ENCODE assay signal across 28 cellular contexts in the genomic region with DNA sequence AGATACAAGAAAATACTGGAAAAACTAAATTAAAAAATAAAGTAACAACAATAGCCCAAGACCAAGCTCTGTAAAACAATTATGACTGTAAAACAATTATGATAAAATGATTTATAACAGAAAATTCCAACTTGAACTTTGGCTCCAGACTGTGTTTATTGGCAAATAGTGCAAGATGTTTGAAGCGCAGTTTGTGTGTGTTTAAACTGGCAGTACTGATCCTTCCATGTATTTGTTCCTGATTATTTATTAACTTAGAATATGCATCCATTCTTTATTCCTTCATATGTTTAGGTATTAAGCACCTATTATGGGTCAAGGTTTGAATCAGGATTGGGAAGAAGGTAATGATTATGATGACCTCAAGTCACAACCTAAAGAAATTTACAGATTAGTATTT. TPM values are rescaled to one million over a fixed set of nuclear protein-coding genes. Genes with fewer than 3 reads are reported as not detected.
DNase-seq lines count a peak whose midpoint lies in the region; ATAC-seq, FAIRE-seq and TF ChIP-seq lines count a peak whose summit lies in the region.
"Had no signal": no experiment of that assay in that cellular context is flagged by ENCODE, and none has a peak within 500 bp of the region (broad histone marks: within the 10 kb centered on the region; RNA-seq: fewer than 3 reads in every experiment).

No MANE protein-coding gene starts in this region.

- H3K4me3 ChIP-seq in liver (ENCODE audit: low read depth in 1 of 3, low read length in 3 of 3) = no peak overlapping the region
- H3K4me3 ChIP-seq: BLaER1, GM12878 had no signal

- H3K18ac ChIP-seq in H9 (ENCODE audit: insufficient read length, low read depth, low read length) = no peak overlapping the region

- no peaks in the 10 kb centered on the region for H3K23me2 ChIP-seq in H9 (ENCODE audit: insufficient read length, low read depth, low read length, poor library complexity, severe bottlenecking)

- no peaks in the 10 kb centered on the region for H4K20me1 ChIP-seq in H9 (ENCODE audit: control insufficient read depth, insufficient read depth, insufficient read length)
- H4K20me1 ChIP-seq: BLaER1 had no signal

- H3K4me3 Mint-ChIP-seq in H9 = no peak overlapping the region
- H3K4me3 Mint-ChIP-seq: CD14-positive monocyte; CD4-positive, alpha-beta memory T cell; CD8-positive, alpha-beta memory T cell had no signal

- no peaks in the 10 kb centered on the region for H3K79me1 ChIP-seq in H9 (ENCODE audit: insufficient read depth, low read depth, low read length, poor library complexity, severe bottlenecking)

- ATAC-seq in left lobe of liver = peak; percentile 51
- no peak for ATAC-seq in HG02759 (IDR thresholded peaks at IDR 0.05; ENCODE audit: unreplicated experiment)
- no peak for ATAC-seq in HG03159 (IDR thresholded peaks at IDR 0.05; ENCODE audit: unreplicated experiment)
- ATAC-seq: GM12878 had no signal

- H3K27me3 Mint-ChIP-seq in H9 (ENCODE audit: low read depth) = peaks cover 3% of the 10 kb centered on the region

- peak; percentile 37 for DNase-seq in DMS53 (lab: John Stamatoyannopoulos, UW)
- DNase-seq in DMS53 treated with DMSO at 0.1 percent for 48 hours (lab: John Stamatoyannopoulos, UW; ENCODE audit: unreplicated experiment) = no peak
- no peak for DNase-seq in left lobe of liver (ENCODE audit: low spot score)
- no peak for DNase-seq in H9
- DNase-seq: 8988T; ACHN; BE2C; C1 segment of cervical spinal cord; CD4-positive, alpha-beta memory T cell; CD4-positive, CD25-positive, alpha-beta regulatory T cell; CD8-positive, alpha-beta memory T cell; COR-L47; DMS 273 treated with DMSO at 0.1 percent for 48 hours; DMS153; DMS79; DND-41; EL; GDM1 had no signal

- no peak overlapping the region for H3K4ac ChIP-seq in H9 (ENCODE audit: low read depth, low read length)

- H3K27ac ChIP-seq in liver (ENCODE audit: low read depth in 1 of 2, low read length in 2 of 2) (no peak overlapping the region), H9 (ENCODE audit: insufficient read length, low read depth, low read length) (no peak overlapping the region)
- H3K27ac ChIP-seq: BLaER1 had no signal

- no peaks in the 10 kb centered on the region for H3K27me3 ChIP-seq in liver (ENCODE audit: control insufficient read depth in 4 of 4, insufficient read depth in 4 of 4, low read length in 3 of 4)
- no peaks in the 10 kb centered on the region for H3K27me3 ChIP-seq in H9 (ENCODE audit: insufficient read depth, low read length)
- H3K27me3 ChIP-seq: BE2C, BLaER1 had no signal

- TF ChIP-seq RAD21 in liver (IDR thresholded peaks at IDR 0.05) = no peak

- no peak overlapping the region for H3K4me2 ChIP-seq in H9 (ENCODE audit: insufficient read depth, insufficient read length, low read length)
- H3K4me2 ChIP-seq: BLaER1 had no signal

- H4K8ac ChIP-seq in H9 (replicated peaks; ENCODE audit: insufficient read length, low read depth, low read length) = no peak overlapping the region

- H2BK120ac ChIP-seq in H9 (ENCODE audit: low read depth, low read length, poor library complexity, severe bottlenecking) = no peak overlapping the region

- H3K9ac ChIP-seq in liver (ENCODE audit: low read depth in 1 of 2, low read length in 2 of 2) = no peak overlapping the region
- H3K9ac ChIP-seq in H9 (ENCODE audit: extremely low read depth, insufficient read length, low read length) = no peak overlapping the region
- H3K9ac ChIP-seq: BLaER1 had no signal

- no peak overlapping the region for H3K27ac Mint-ChIP-seq in H9
- H3K27ac Mint-ChIP-seq: CD14-positive monocyte; CD4-positive, alpha-beta memory T cell; CD4-positive, CD25-positive, alpha-beta regulatory T cell; CD8-positive, alpha-beta memory T cell had no signal

- H4K5ac ChIP-seq in H9 (ENCODE audit: insufficient read length, low read depth, low read length) = no peak overlapping the region

- H3K14ac ChIP-seq in H9 (ENCODE audit: insufficient read depth, low read length) = no peak overlapping the region

- H3K9me3 Mint-ChIP-seq in H9 = peaks cover 47 to 80% of the 10 kb centered on the region in 2 experiments

- no peak overlapping the region for H2BK20ac ChIP-seq in H9 (ENCODE audit: low read depth, low read length, poor library complexity, severe bottlenecking)

- no peak overlapping the region for H2BK5ac ChIP-seq in H9 (ENCODE audit: insufficient read length, low read length)

- no peak overlapping the region for H2BK12ac ChIP-seq in H9 (ENCODE audit: insufficient read length, low read depth, low read length)

- no peak overlapping the region for H3K23ac ChIP-seq in H9 (ENCODE audit: insufficient read length, low read depth, low read length)

- peaks cover 2 to 25% (median 5%) of the 10 kb centered on the region in 3 experiments; a peak in 5 of 7 replicates for H3K36me3 Mint-ChIP-seq in H9 (ENCODE audit: insufficient read depth in 1 of 3, low read depth in 3 of 3)
- H3K36me3 Mint-ChIP-seq: CD14-positive monocyte had no signal

- peak; percentile 5 for FAIRE-seq in colon (lab: Jason Lieb, UNC)
- FAIRE-seq: A204.1, GM12878, GM12892, GM18507 had no signal

- peaks cover 7 to 17% (median 10%) of the 10 kb centered on the region in 4 donors for H3K4me1 ChIP-seq in liver (ENCODE audit: control insufficient read depth in 4 of 4, insufficient read depth in 4 of 4, low read length in 3 of 4)
- no peaks in the 10 kb centered on the region for H3K4me1 ChIP-seq in H9 (ENCODE audit: insufficient read depth, low read length)
- H3K4me1 ChIP-seq: BE2C, BLaER1 had no signal

- H3K79me2 ChIP-seq in H9 (ENCODE audit: insufficient read depth, low read length) = no peaks in the 10 kb centered on the region

- no peak for TF ChIP-seq CTCF in liver (IDR thresholded peaks at IDR 0.05; ENCODE audit: low read depth, low read length, missing input control)
- TF ChIP-seq CTCF in H9 (conservative IDR thresholded peaks at IDR 0.05) = no peak

- peaks cover 2 to 7% (median 5%) of the 10 kb centered on the region in 4 donors for H3K9me3 ChIP-seq in liver (ENCODE audit: control insufficient read depth in 4 of 4, low read length in 3 of 4)
- H3K9me3 ChIP-seq in H9 (ENCODE audit: control insufficient read depth, low read depth, low read length) = no peaks in the 10 kb centered on the region
- H3K9me3 ChIP-seq: BE2C had no signal

- H2BK15ac ChIP-seq in H9 (ENCODE audit: low read depth, low read length) = no peak overlapping the region

- no peaks in the 10 kb centered on the region for H3K36me3 ChIP-seq in liver (ENCODE audit: control insufficient read depth in 4 of 4, insufficient read depth in 3 of 4, low read depth in 1 of 4, low read length in 3 of 4)
- H3K36me3 ChIP-seq: BE2C, BLaER1 had no signal

- no peak overlapping the region for H3K56ac ChIP-seq in H9 (ENCODE audit: insufficient read length, low read depth, low read length)

- H3T11ph ChIP-seq in H9 (ENCODE audit: low read length) = no peak overlapping the region

- no peak overlapping the region for H2AK5ac ChIP-seq in H9 (ENCODE audit: insufficient read length, low read length)

- peaks cover 0 to 9% of the 10 kb centered on the region in 2 experiments; a peak in 1 of 4 replicates for H3K4me1 Mint-ChIP-seq in H9
- H3K4me1 Mint-ChIP-seq: CD14-positive monocyte; CD4-positive, alpha-beta memory T cell had no signal

- H2AFZ ChIP-seq in H9 (ENCODE audit: low read length) = no peak overlapping the region

- 37% methylated on average over 1 of the region's 1 CpG for WGBS in liver
- WGBS in H9 (ENCODE audit: extremely low coverage, insufficient read length, low lambda C conversion rate) = no CpG with 5 or more reads among the region's 1 CpG

- H4K91ac ChIP-seq in H9 (ENCODE audit: insufficient read length, low read depth, low read length) = no peak overlapping the region

TF ChIP-seq in liver, 16 proteins besides CTCF, POLR2A, EP300 and RAD21:
- TF ChIP-seq TAF1 (conservative IDR thresholded peaks at IDR 0.05) (no peak), GABPA (IDR thresholded peaks at IDR 0.05 in 1 of 2, conservative IDR thresholded peaks at IDR 0.05 in 1 of 2) (no peak), ATF3 (IDR thresholded peaks at IDR 0.05) (no peak), FOXA1 (IDR thresholded peaks at IDR 0.05) (no peak), HNF4A (conservative IDR thresholded peaks at IDR 0.05) (peak; percentile 46 to 70), NR2F2 (IDR thresholded peaks at IDR 0.05) (no peak), YY1 (IDR thresholded peaks at IDR 0.05) (peak; percentile 46), RXRA (IDR thresholded peaks at IDR 0.05) (peak in 1 of 2 donors; percentile 31), REST (IDR thresholded peaks at IDR 0.05) (no peak)

RNA-seq across cellular contexts. Expression of gene ZNF582, which starts 37.8 kb away (rescaled TPM):
- total RNA-seq in left lobe of liver (1.2 TPM), liver (1 to 10 TPM; 1.3 to 2.1 TPM), H9 (2021) (4.4 and 5.5 TPM in 2 replicates)
- 1 to 10 TPM; 1.3 to 1.5 TPM for polyA plus RNA-seq in liver

RNA-seq across cellular contexts. Expression of gene ZSCAN5A, which starts 40.9 kb away (rescaled TPM):
- total RNA-seq in left lobe of liver (4.3 TPM), liver (1 to 10 TPM; 7.4 to 9.6 TPM), H9 (2021) (9.1 and 12.5 TPM in 2 replicates)
- polyA plus RNA-seq in liver = 1 to 10 TPM; 2.2 to 2.7 TPM

RNA-seq across cellular contexts. Expression of gene ZNF583, which starts 48.6 kb away (rescaled TPM):
- total RNA-seq in left lobe of liver = 1.1 TPM
- total RNA-seq in liver = 1 to 10 TPM; 2.3 to 2.5 TPM
- polyA plus RNA-seq in liver = 1 to 10 TPM in 1 of 2 donors, under 1 TPM in 1; 0.75 to 1.5 TPM
- 2.2 and 3.3 TPM in 2 replicates for total RNA-seq in H9 (2021)
